Comparison of ENCODE assay signal across 16 cellular contexts in the genomic region with DNA sequence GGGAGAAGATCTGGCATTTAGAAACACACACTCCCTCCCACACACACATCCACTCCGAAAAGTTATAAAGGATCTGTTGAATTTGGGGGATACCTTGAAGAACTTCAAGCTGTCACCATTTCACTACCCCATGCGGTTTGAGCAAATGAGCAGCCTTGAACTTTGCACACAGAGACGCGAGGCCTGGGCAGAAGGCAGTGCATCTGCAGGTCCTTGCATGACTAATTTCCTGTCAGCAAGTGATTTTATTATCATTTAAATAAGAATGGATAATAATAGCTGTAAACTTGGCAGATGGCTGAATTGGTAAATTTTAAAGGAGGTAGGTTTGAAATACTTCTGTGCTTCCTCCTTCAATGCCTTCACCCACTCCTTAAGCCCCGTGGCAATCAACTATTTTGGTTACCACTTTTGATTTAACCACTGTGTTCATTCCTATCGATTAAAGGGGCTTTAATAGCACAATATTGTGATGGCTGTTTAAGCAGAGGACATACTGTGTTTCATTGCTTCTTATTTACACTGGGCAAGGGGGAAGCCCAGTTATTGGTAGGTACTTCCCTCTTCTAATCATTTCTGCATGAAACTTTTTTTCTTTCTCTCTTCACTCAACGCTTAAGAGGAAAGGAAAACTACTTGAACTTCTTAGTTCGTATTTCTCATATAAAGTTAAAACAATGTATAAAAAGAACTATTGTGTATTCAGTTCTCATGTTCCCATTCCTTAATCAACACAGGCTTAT.
DNase-seq lines count a peak whose midpoint lies in the region; ATAC-seq, FAIRE-seq and TF ChIP-seq lines count a peak whose summit lies in the region.
"Had no signal": no experiment of that assay in that cellular context is flagged by ENCODE, and none has a peak within 500 bp of the region (broad histone marks: within the 10 kb centered on the region; RNA-seq: fewer than 3 reads in every experiment).

No MANE protein-coding gene starts in this region.

- H3K27me3 ChIP-seq in K562 (ENCODE audit: control insufficient read depth in 2 of 2, insufficient read depth in 2 of 2, low read length in 2 of 2), result no peaks in the 10 kb centered on the region
- no peaks in the 10 kb centered on the region for H3K27me3 ChIP-seq in iPS-18a (ENCODE audit: control insufficient read depth, insufficient read depth, low read length)
- H3K27me3 ChIP-seq in esophagus squamous epithelium, result no peaks in the 10 kb centered on the region
- H3K27me3 ChIP-seq: ascending aorta had no signal

- TF ChIP-seq EP300 in K562 (IDR thresholded peaks at IDR 0.05; ENCODE audit: low read length), result no peak

- no TSS peak for BruUV-seq in K562 (replicated peaks; lab: Mats Ljungman, UMichigan)

- no peak overlapping the region for H3K4me2 ChIP-seq in K562 (ENCODE audit: insufficient read depth, low read length)

- H3K9me3 ChIP-seq in K562 (replicated peaks; ENCODE audit: control insufficient read depth, insufficient read depth, low read depth, low read length) (no peaks in the 10 kb centered on the region), iPS-18a (ENCODE audit: control insufficient read depth, low read depth, low read length) (no peaks in the 10 kb centered on the region), esophagus squamous epithelium (no peaks in the 10 kb centered on the region)
- H3K9me3 ChIP-seq: ascending aorta had no signal

- no peaks in the 10 kb centered on the region for H3K9me1 ChIP-seq in K562 (ENCODE audit: control insufficient read depth, insufficient read depth, low read length)

- H2AFZ ChIP-seq in K562 (ENCODE audit: low read depth, low read length), result peak overlapping the region; percentile 45; the same call in 1 of the 2 replicates

- H3K79me2 ChIP-seq in K562 (ENCODE audit: control insufficient read depth, insufficient read depth, low read length), result no peaks in the 10 kb centered on the region

- CTCF ChIA-PET in K562 (lab: Yijun Ruan, JAX; ENCODE audit: low intra/inter-chr PET ratio), result no interaction called here

- H3K4me1 ChIP-seq in K562 (replicated peaks in 1 of 2; ENCODE audit: control insufficient read depth in 2 of 2, insufficient read depth in 2 of 2, low read length in 2 of 2) (no peaks in the 10 kb centered on the region), iPS-18a (ENCODE audit: control insufficient read depth, low read depth, low read length) (peaks cover 40% of the 10 kb centered on the region), esophagus squamous epithelium (peaks cover 0 to 18% (median 0%) of the 10 kb centered on the region in 3 donors)
- H3K4me1 ChIP-seq: ascending aorta had no signal

- H3K4me3 ChIP-seq in K562, result no peak overlapping the region
- peak overlapping the region; percentile 22 for H3K4me3 ChIP-seq in iPS-18a (ENCODE audit: low read length)
- H3K4me3 ChIP-seq in esophagus squamous epithelium, result no peak overlapping the region
- H3K4me3 ChIP-seq: ascending aorta had no signal

- DNase-seq in NCI-H446 (lab: John Stamatoyannopoulos, UW) (peak; percentile 7 to 40), K562 (ENCODE audit: extremely low read depth in 1 of 4, low spot score in 3 of 4) (no peak), ureter (ENCODE audit: low spot score) (no peak), esophagus squamous epithelium (lab: John Stamatoyannopoulos, UW) (no peak), NCI-H510A treated with DMSO at 0.1 percent for 48 hours (lab: John Stamatoyannopoulos, UW) (no peak)
- DNase-seq: activated B cell treated with CpG ODN at 0.5 μM for 24 hours; activated CD8-positive, alpha-beta memory T cell treated with anti-CD3 and anti-CD28 coated beads, Interleukin-2, amount 10 ng/mL, durations not matched to agents 7 days and 5 days; Calu3; GF-D8; HFFc6; NCI-H1436 had no signal

- H3K36me3 ChIP-seq in K562 (ENCODE audit: control insufficient read depth, insufficient read depth, low read length) (no peaks in the 10 kb centered on the region), iPS-18a (ENCODE audit: control insufficient read depth, low read depth, low read length) (no peaks in the 10 kb centered on the region), esophagus squamous epithelium (no peaks in the 10 kb centered on the region)
- H3K36me3 ChIP-seq: ascending aorta had no signal

- no peaks in the 10 kb centered on the region for H4K20me1 ChIP-seq in K562 (replicated peaks; ENCODE audit: control insufficient read depth, insufficient read depth, low read length)

- POLR2A ChIA-PET in K562 (lab: Yijun Ruan, JAX), result no interaction called here

- no peak overlapping the region for H3K27ac ChIP-seq in K562 (ENCODE audit: extremely low read depth, low read depth, low read length)
- no peak overlapping the region for H3K27ac ChIP-seq in iPS-18a (ENCODE audit: low read length)
- no peak overlapping the region for H3K27ac ChIP-seq in esophagus squamous epithelium
- H3K27ac ChIP-seq: ascending aorta had no signal

- 45% methylated on average over 4 of the region's 8 CpGs for WGBS in K562 (ENCODE audit: insufficient coverage, low coverage, missing lambda C conversion rate)
- 39 to 44% methylated on average over 8 of the region's 8 CpGs for WGBS in esophagus squamous epithelium, 2 donors

- in situ Hi-C loops in K562 (cut with MboI), result no loop called here

- no peak for TF ChIP-seq RAD21 in K562 (CRISPR knock-in tag; conservative IDR thresholded peaks at IDR 0.05 in 1 of 2, IDR thresholded peaks at IDR 0.05 in 1 of 2)

- peak; percentile 55 for ATAC-seq in GM18868 (IDR thresholded peaks at IDR 0.05; ENCODE audit: unreplicated experiment)
- ATAC-seq in K562, result no peak
- ATAC-seq in HG03442 (IDR thresholded peaks at IDR 0.05; ENCODE audit: unreplicated experiment), result no peak
- ATAC-seq: activated CD8-positive, alpha-beta memory T cell treated with anti-CD3 and anti-CD28 coated beads, Interleukin-2, amount 10 ng/mL, durations not matched to agents 7 days and 5 days; natural killer cell treated with Interleukin-12 subunit alpha and Interleukin-12 subunit beta and Interleukin-15 and Interleukin-18, amount 100 ng/mL, for 72 hours had no signal

- TF ChIP-seq CTCF in K562 (IDR thresholded peaks at IDR 0.05 in 2 of 3, conservative IDR thresholded peaks at IDR 0.05 in 1 of 3; ENCODE audit: insufficient read depth in 2 of 3, low read depth in 1 of 3, low read length in 3 of 3) (no peak), esophagus squamous epithelium (IDR thresholded peaks at IDR 0.05) (no peak)

- intact Hi-C loops in K562 (cut with micrococcal nuclease) (no loop called here), esophagus squamous epithelium (cut with DNase I) (no loop called here)

- TF ChIP-seq POLR2A in K562 (conservative IDR thresholded peaks at IDR 0.05) (no peak), esophagus squamous epithelium (IDR thresholded peaks at IDR 0.05) (no peak)

- H3K9ac ChIP-seq in K562 (ENCODE audit: insufficient read depth in 1 of 2, low read depth in 2 of 2, low read length in 2 of 2), result no peak overlapping the region
- no peak overlapping the region for H3K9ac ChIP-seq in iPS-18a (ENCODE audit: low read length)

- FAIRE-seq in K562 (lab: Jason Lieb, UNC), result no peak

TF ChIP-seq in K562, 482 proteins besides CTCF, POLR2A, EP300 and RAD21:
- no peak for TF ChIP-seq ZNF12 (CRISPR knock-in tag; IDR thresholded peaks at IDR 0.05)
- TF ChIP-seq POLR2AphosphoS2 (IDR thresholded peaks at IDR 0.05; ENCODE audit: low read length), result no peak

Comparison
In these comparisons a context has a peak if more than half of its experiments do, and no peak if none do; other contexts are left out.
1. DNase-seq: peak in NCI-H446 (2 of 2); none in K562 (0 of 4), ureter (single experiment), esophagus squamous epithelium (single experiment) and NCI-H510A treated with DMSO at 0.1 percent for 48 hours (single experiment).